ENCODE assay signal across 1 cellular context in genomic region chr16:15942901-15943690, GRCh38.
TF ChIP-seq lines count a peak whose summit lies in the region.

No MANE protein-coding gene starts in this region.

TF ChIP-seq in K562, 482 proteins besides CTCF, POLR2A, EP300 and RAD21 (continued from another document and continues in another):
- TF ChIP-seq ZBTB40 (IDR thresholded peaks at IDR 0.05) (peak; percentile 46; the same call in 1 of the 2 replicates), ZBTB40 (CRISPR knock-in tag; IDR thresholded peaks at IDR 0.05) (no peak), SMARCA4 (IDR thresholded peaks at IDR 0.05) (peak; percentile 28; the same call in 1 of the 2 replicates), KLF10 (CRISPR knock-in tag; IDR thresholded peaks at IDR 0.05) (no peak), FOXJ2 (tag; IDR thresholded peaks at IDR 0.05) (no peak), SPI1 (IDR thresholded peaks at IDR 0.05; ENCODE audit: borderline replicate concordance, low read depth, low read length) (peak; percentile 53), ZKSCAN8 (CRISPR knock-in tag; IDR thresholded peaks at IDR 0.05) (no peak), C11orf30 (IDR thresholded peaks at IDR 0.05; ENCODE audit: low read depth) (no peak), ZNF586 (CRISPR knock-in tag; conservative IDR thresholded peaks at IDR 0.05) (no peak), ILK (tag; IDR thresholded peaks at IDR 0.05; ENCODE audit: borderline replicate concordance, low read depth) (no peak), HDAC1 (IDR thresholded peaks at IDR 0.05) (no peak), ARID3B (CRISPR knock-in tag; IDR thresholded peaks at IDR 0.05; ENCODE audit: borderline replicate concordance) (no peak), MAFG (tag; conservative IDR thresholded peaks at IDR 0.05) (no peak), SMAD2 (IDR thresholded peaks at IDR 0.05; ENCODE audit: low read depth, low read length) (no peak), BRD9 (IDR thresholded peaks at IDR 0.05; ENCODE audit: low read depth, partially characterized antibody) (no peak), PHB2 (IDR thresholded peaks at IDR 0.05; ENCODE audit: low read depth) (0 out of 2 replicates have a peak, but pooled peaks have one; percentile 40), ZFPM2 (CRISPR knock-in tag; IDR thresholded peaks at IDR 0.05) (no peak), CREB3L1 (IDR thresholded peaks at IDR 0.05; ENCODE audit: borderline replicate concordance, low read depth) (no peak), IRF2 (CRISPR knock-in tag; IDR thresholded peaks at IDR 0.05) (no peak), TAF1 (IDR thresholded peaks at IDR 0.05; ENCODE audit: control insufficient read depth, extremely low read depth, insufficient read depth, low read length, severe bottlenecking) (no peak), DMBX1 (CRISPR knock-in tag; IDR thresholded peaks at IDR 0.05; ENCODE audit: borderline replicate concordance) (no peak), SIX5 (IDR thresholded peaks at IDR 0.05; ENCODE audit: borderline replicate concordance in 1 of 2, insufficient read depth in 1 of 2, low read depth in 1 of 2, low read length in 2 of 2) (no peak), TGIF2 (CRISPR knock-in tag; IDR thresholded peaks at IDR 0.05) (no peak), DACH1 (IDR thresholded peaks at IDR 0.05; ENCODE audit: partially characterized antibody) (no peak), E2F4 (CRISPR knock-in tag; IDR thresholded peaks at IDR 0.05; ENCODE audit: low read depth) (no peak), HOMEZ (CRISPR knock-in tag; IDR thresholded peaks at IDR 0.05) (no peak), THAP7 (CRISPR knock-in tag; IDR thresholded peaks at IDR 0.05) (no peak), LARP7 (IDR thresholded peaks at IDR 0.05) (0 out of 2 replicates have a peak, but pooled peaks have one; percentile 70), ZNF12 (CRISPR knock-in tag; IDR thresholded peaks at IDR 0.05) (no peak), RB1 (IDR thresholded peaks at IDR 0.05; ENCODE audit: low read depth) (no peak), ZNF740 (CRISPR knock-in tag; IDR thresholded peaks at IDR 0.05) (no peak), ZNF740 (tag; IDR thresholded peaks at IDR 0.05) (no peak), RNF219 (CRISPR knock-in tag; IDR thresholded peaks at IDR 0.05) (no peak), ZNF780A (CRISPR knock-in tag; IDR thresholded peaks at IDR 0.05) (no peak), KLF1 (tag; IDR thresholded peaks at IDR 0.05) (no peak), ZBTB7A (IDR thresholded peaks at IDR 0.05; ENCODE audit: borderline replicate concordance, control insufficient read depth, low read depth, low read length) (no peak), SOX6 (IDR thresholded peaks at IDR 0.05) (peak; percentile 56; the same call in 1 of the 2 replicates)
